1 cellular context compared by ENCODE assay signal in genomic region chr16:31071861-31072260, GRCh38.
A peak's percentile ranks its signal among the peaks of the same experiment; 100 is the strongest.
TF ChIP-seq lines count a peak whose summit lies in the region.

No MANE protein-coding gene starts in this region.

TF ChIP-seq in K562, 482 proteins besides CTCF, POLR2A, EP300 and RAD21:
- TF ChIP-seq HMBOX1 (IDR thresholded peaks at IDR 0.05) (peak; percentile 10; the same call in 1 of the 2 replicates), GABPB1 (CRISPR knock-in tag; IDR thresholded peaks at IDR 0.05) (0 out of 2 replicates have a peak, but pooled peaks have one; percentile 13), ZNF436 (CRISPR knock-in tag; IDR thresholded peaks at IDR 0.05) (no peak), ATF3 (IDR thresholded peaks at IDR 0.05) (peak; percentile 88), ATF3 (CRISPR knock-in tag; conservative IDR thresholded peaks at IDR 0.05) (no peak), GTF2A2 (tag; IDR thresholded peaks at IDR 0.05) (no peak), PTTG1 (tag; IDR thresholded peaks at IDR 0.05; ENCODE audit: low read depth) (no peak), ATF1 (CRISPR knock-in tag; IDR thresholded peaks at IDR 0.05) (no peak), ATF1 (tag; IDR thresholded peaks at IDR 0.05) (peak; percentile 4; the same call in 1 of the 2 replicates), CREM (IDR thresholded peaks at IDR 0.05; ENCODE audit: low read depth) (peak; percentile 67), JUND (IDR thresholded peaks at IDR 0.05; ENCODE audit: borderline replicate concordance, low read depth, low read length) (peak; percentile 42; the same call in 1 of the 2 replicates), JUND (tag; IDR thresholded peaks at IDR 0.05; ENCODE audit: borderline replicate concordance, low read depth, low read length) (peak; percentile 14; the same call in 1 of the 3 replicates), RNF2 (IDR thresholded peaks at IDR 0.05) (no peak), CREB1 (IDR thresholded peaks at IDR 0.05) (peak; percentile 55), CREB1 (CRISPR knock-in tag; IDR thresholded peaks at IDR 0.05) (no peak), RREB1 (CRISPR knock-in tag; IDR thresholded peaks at IDR 0.05) (no peak), ATF7 (IDR thresholded peaks at IDR 0.05) (peak; percentile 91), KAT7 (CRISPR knock-in tag; IDR thresholded peaks at IDR 0.05; ENCODE audit: borderline replicate concordance) (0 out of 2 replicates have a peak, but pooled peaks have one; percentile 42), BCLAF1 (IDR thresholded peaks at IDR 0.05; ENCODE audit: borderline replicate concordance in 1 of 2, control insufficient read depth in 1 of 2, low read depth in 2 of 2, low read length in 1 of 2) (no peak), BRF2 (IDR thresholded peaks at IDR 0.05; ENCODE audit: borderline replicate concordance, insufficient read depth, insufficient read length) (no peak), ZBTB1 (CRISPR knock-in tag; IDR thresholded peaks at IDR 0.05; ENCODE audit: borderline replicate concordance, low read depth) (0 out of 2 replicates have a peak, but pooled peaks have one; percentile 33)
